Comparison of ENCODE assay signal across 8 cellular contexts in the genomic region with DNA sequence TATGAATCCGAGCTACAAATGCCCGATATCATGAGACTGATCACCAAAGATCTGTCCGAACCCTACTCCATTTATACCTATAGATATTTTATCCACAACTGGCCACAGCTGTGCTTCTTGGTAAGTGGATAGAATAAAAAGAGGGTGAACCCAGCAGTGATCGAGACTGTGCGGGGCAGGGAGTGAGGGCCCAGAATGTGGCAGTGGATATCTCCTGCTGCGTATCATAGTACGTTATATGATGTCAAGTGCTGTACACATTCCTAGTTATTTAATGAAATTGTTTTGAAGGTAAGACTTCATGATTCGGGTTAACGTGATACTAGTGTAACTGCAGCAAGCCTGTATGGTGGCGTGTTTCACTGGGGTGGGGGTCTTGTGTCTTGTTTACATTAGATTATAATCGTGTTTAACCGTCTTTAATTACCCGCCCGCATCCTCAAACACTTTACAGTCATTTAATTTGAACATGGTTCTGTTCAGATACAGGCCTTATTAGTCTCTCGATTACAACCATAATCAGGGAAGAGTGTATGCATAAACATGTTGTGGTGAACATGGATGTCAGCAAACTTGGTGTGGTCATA. TPM values are rescaled to one million over a fixed set of nuclear protein-coding genes. Genes with fewer than 3 reads are reported as not detected.
DNase-seq lines count a peak whose midpoint lies in the region; ATAC-seq, FAIRE-seq and TF ChIP-seq lines count a peak whose summit lies in the region.

No MANE protein-coding gene starts in this region.

- peaks cover 20% of the 10 kb centered on the region for H3K36me3 Mint-ChIP-seq in central memory CD8-positive, alpha-beta T cell (ENCODE audit: insufficient read depth)

- no peak for DNase-seq in DND-41
- DNase-seq in NB4 (ENCODE audit: low read depth): peak; percentile 1
- DNase-seq in central memory CD8-positive, alpha-beta T cell (ENCODE audit: low spot score in 2 of 2): no peak
- DNase-seq in effector CD4-positive, alpha-beta T cell: no peak
- no peak for DNase-seq in GM12892 (ENCODE audit: insufficient read length)

- no peaks in the 10 kb centered on the region for H3K9me3 ChIP-seq in DND-41 (ENCODE audit: insufficient read depth, low read length, severe bottlenecking)
- no peaks in the 10 kb centered on the region for H3K9me3 ChIP-seq in muscle layer of colon (ENCODE audit: low read length)

- H3K4me1 ChIP-seq in DND-41 (ENCODE audit: insufficient read depth, low read length): peaks cover 46% of the 10 kb centered on the region
- H3K4me1 ChIP-seq in muscle layer of colon (ENCODE audit: insufficient read depth, low read length): peaks cover 23% of the 10 kb centered on the region

- H3K36me3 ChIP-seq in DND-41 (ENCODE audit: insufficient read depth, low read length): peaks cover 27% of the 10 kb centered on the region
- no peaks in the 10 kb centered on the region for H3K36me3 ChIP-seq in muscle layer of colon (ENCODE audit: insufficient read depth, low read length)

- no peak overlapping the region for H3K27ac Mint-ChIP-seq in central memory CD8-positive, alpha-beta T cell (ENCODE audit: low read depth)

- peaks cover 9% of the 10 kb centered on the region; the same call in 1 of the 2 replicates for H4K20me1 ChIP-seq in DND-41 (ENCODE audit: insufficient read depth, low read length)

- no peak for FAIRE-seq in GM12892 (lab: Jason Lieb, UNC)

- H3K27me3 Mint-ChIP-seq in central memory CD8-positive, alpha-beta T cell: no peaks in the 10 kb centered on the region

- peak overlapping the region; percentile 71 to 83; a peak in 3 of 4 replicates for H3K4me3 ChIP-seq in DND-41 (ENCODE audit: low read depth in 1 of 2, low read length in 2 of 2)
- peak overlapping the region; percentile 79 for H3K4me3 ChIP-seq in NB4 (ENCODE audit: low read depth, low read length)
- peak overlapping the region; percentile 78 to 89 for H3K4me3 ChIP-seq in muscle layer of colon (ENCODE audit: low read depth in 1 of 2, low read length in 2 of 2)

- no peak for TF ChIP-seq CTCF in DND-41 (IDR thresholded peaks at IDR 0.05; ENCODE audit: borderline replicate concordance, extremely low read depth, low read length, poor library complexity, severe bottlenecking)
- no peak for TF ChIP-seq CTCF in NB4 (IDR thresholded peaks at IDR 0.05; ENCODE audit: low read depth, low read length)

- H3K79me2 ChIP-seq in DND-41 (ENCODE audit: insufficient read depth, low read length): peaks cover 49% of the 10 kb centered on the region

- peak overlapping the region; percentile 92 for H3K4me3 Mint-ChIP-seq in central memory CD8-positive, alpha-beta T cell

- H3K27me3 ChIP-seq in DND-41 (ENCODE audit: insufficient read depth, low read length, poor library complexity) (no peaks in the 10 kb centered on the region), muscle layer of colon (ENCODE audit: control insufficient read depth in 1 of 2, insufficient read depth in 2 of 2, low read length in 2 of 2) (no peaks in the 10 kb centered on the region)

- H3K4me1 Mint-ChIP-seq in central memory CD8-positive, alpha-beta T cell: peaks cover 37% of the 10 kb centered on the region

- TF ChIP-seq POLR2A in NB4 (IDR thresholded peaks at IDR 0.05; ENCODE audit: extremely low read depth, insufficient read length): no peak
- TF ChIP-seq POLR2A in GM12892 (IDR thresholded peaks at IDR 0.05; ENCODE audit: low read depth, low read length): no peak

- no peaks in the 10 kb centered on the region for H3K9me3 Mint-ChIP-seq in central memory CD8-positive, alpha-beta T cell

- H3K9ac ChIP-seq in DND-41 (ENCODE audit: low read depth, low read length): peak overlapping the region; percentile 84
- peak overlapping the region; percentile 85 for H3K9ac ChIP-seq in muscle layer of colon (ENCODE audit: low read length)

- no peak overlapping the region for H2AFZ ChIP-seq in DND-41 (ENCODE audit: low read depth, low read length)

- ATAC-seq in DND-41 (ENCODE audit: insufficient read depth, low read depth): no peak
- ATAC-seq in central memory CD8-positive, alpha-beta T cell (replicated peaks; ENCODE audit: extremely low read depth, poor library complexity, severe bottlenecking): no peak
- no peak for ATAC-seq in GM21528 (IDR thresholded peaks at IDR 0.05; ENCODE audit: low FRiP score, unreplicated experiment)
- no peak for ATAC-seq in HG02571 (IDR thresholded peaks at IDR 0.05; ENCODE audit: unreplicated experiment)

- H3K27ac ChIP-seq in DND-41 (ENCODE audit: low read length) (peak overlapping the region; percentile 73; the same call in 1 of the 2 replicates), muscle layer of colon (ENCODE audit: low read depth, low read length) (peak overlapping the region; percentile 87)

- peak overlapping the region; percentile 80 for H3K4me2 ChIP-seq in DND-41 (ENCODE audit: insufficient read depth, low read length)

RNA-seq across cellular contexts. Expression of gene NAA30, which starts 1.3 kb away (rescaled TPM):
- 6.4 TPM for polyA plus RNA-seq in GM12892 (2012; ENCODE audit: missing spikeins)
